14 cellular contexts compared by ENCODE assay signal in the genomic region with DNA sequence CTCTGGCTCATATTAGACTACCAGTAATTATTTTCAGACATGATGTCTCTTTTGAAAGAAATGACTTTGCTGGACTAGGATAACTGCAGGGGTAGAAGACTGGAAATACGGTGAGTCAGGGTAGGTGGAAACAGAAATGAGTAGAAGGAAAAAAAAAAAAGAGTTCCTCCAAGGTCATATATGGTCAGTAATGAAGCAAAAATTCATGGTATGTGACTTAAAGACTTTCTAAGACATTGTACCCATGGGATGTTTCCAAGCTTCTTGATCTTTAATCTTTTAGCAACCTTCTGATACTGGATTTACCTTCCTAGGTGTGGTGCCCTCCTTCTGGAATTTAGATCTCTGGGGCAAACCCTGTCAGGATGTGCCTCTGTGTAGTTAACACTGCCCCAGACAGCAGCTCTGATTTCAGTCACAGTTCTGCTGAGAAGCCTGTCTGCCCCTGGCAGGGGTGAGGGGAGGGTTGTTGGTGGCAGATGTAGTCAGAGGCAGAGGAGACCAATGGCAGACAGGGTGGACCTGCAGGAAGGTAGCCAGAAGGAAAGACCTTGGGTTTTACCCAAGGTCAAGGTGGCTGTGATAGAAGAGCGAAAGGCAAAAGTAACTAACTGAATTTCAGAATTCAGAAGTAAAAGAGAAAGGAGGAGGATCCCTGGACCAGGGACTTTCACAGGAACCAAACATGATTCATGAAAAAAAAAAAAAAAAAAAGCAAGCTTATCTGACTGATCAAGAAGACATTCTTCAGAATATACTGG. TPM values are rescaled to one million over a fixed set of nuclear protein-coding genes. Genes with fewer than 3 reads are reported as not detected.
DNase-seq lines count a peak whose midpoint lies in the region; ATAC-seq and TF ChIP-seq lines count a peak whose summit lies in the region.
"Had no signal": no experiment of that assay in that cellular context is flagged by ENCODE, and none has a peak within 500 bp of the region (broad histone marks: within the 10 kb centered on the region; RNA-seq: fewer than 3 reads in every experiment).

No MANE protein-coding gene starts in this region.

- peaks cover 11% of the 10 kb centered on the region for H3K4me1 Mint-ChIP-seq in stimulated activated naive CD8-positive, alpha-beta T cell treated with anti-CD3 and anti-CD28 coated beads, Interleukin-15, Interleukin-2, amounts not matched to agents 100 ng/mL and 50 ng/mL, for 24 hours (ENCODE audit: low read depth)
- peaks cover 4% of the 10 kb centered on the region for H3K4me1 Mint-ChIP-seq in activated T-helper 17 cell treated with anti-CD3 and anti-CD28 coated beads, Interleukin-2, amount 50 U/mL, for 72 hours

- H3K4me3 ChIP-seq in foreskin fibroblast (ENCODE audit: low read depth in 1 of 2, low read length in 2 of 2): no peak overlapping the region
- H3K4me3 ChIP-seq: K562 had no signal

- peak overlapping the region; percentile 23 for H3K27ac Mint-ChIP-seq in stimulated activated naive CD8-positive, alpha-beta T cell treated with anti-CD3 and anti-CD28 coated beads, Interleukin-15, Interleukin-2, amounts not matched to agents 100 ng/mL and 50 ng/mL, for 24 hours
- no peak overlapping the region for H3K27ac Mint-ChIP-seq in activated T-helper 17 cell treated with anti-CD3 and anti-CD28 coated beads, Interleukin-2, amount 50 U/mL, for 72 hours

- no peak for ATAC-seq in stimulated activated naive CD8-positive, alpha-beta T cell treated with anti-CD3 and anti-CD28 coated beads, Interleukin-15, Interleukin-2, amounts not matched to agents 100 U/mL and 50 U/mL, for 24 hours
- peak; percentile 28 for ATAC-seq in activated T-helper 17 cell treated with anti-CD3 and anti-CD28 coated beads, Interleukin-2, amount 50 U/mL, for 72 hours (replicated peaks)
- no peak for ATAC-seq in GM21423 (IDR thresholded peaks at IDR 0.05; ENCODE audit: unreplicated experiment)
- ATAC-seq: K562, left ventricle myocardium superior had no signal

- H3K27me3 Mint-ChIP-seq in stimulated activated naive CD8-positive, alpha-beta T cell treated with anti-CD3 and anti-CD28 coated beads, Interleukin-15, Interleukin-2, amounts not matched to agents 100 ng/mL and 50 ng/mL, for 24 hours: peaks cover 71% of the 10 kb centered on the region
- H3K27me3 Mint-ChIP-seq in activated T-helper 17 cell treated with anti-CD3 and anti-CD28 coated beads, Interleukin-2, amount 50 U/mL, for 72 hours: peaks cover 39% of the 10 kb centered on the region

- no peaks in the 10 kb centered on the region for H3K9me3 Mint-ChIP-seq in stimulated activated naive CD8-positive, alpha-beta T cell treated with anti-CD3 and anti-CD28 coated beads, Interleukin-15, Interleukin-2, amounts not matched to agents 100 ng/mL and 50 ng/mL, for 24 hours
- H3K9me3 Mint-ChIP-seq in activated T-helper 17 cell treated with anti-CD3 and anti-CD28 coated beads, Interleukin-2, amount 50 U/mL, for 72 hours: no peaks in the 10 kb centered on the region

- no peaks in the 10 kb centered on the region for H3K36me3 Mint-ChIP-seq in stimulated activated naive CD8-positive, alpha-beta T cell treated with anti-CD3 and anti-CD28 coated beads, Interleukin-15, Interleukin-2, amounts not matched to agents 100 ng/mL and 50 ng/mL, for 24 hours (ENCODE audit: low read depth)
- H3K36me3 Mint-ChIP-seq in activated T-helper 17 cell treated with anti-CD3 and anti-CD28 coated beads, Interleukin-2, amount 50 U/mL, for 72 hours (ENCODE audit: low read depth): no peaks in the 10 kb centered on the region

- in situ Hi-C loops in GM13977 (cut with MboI; ENCODE audit: low pct_unique_long_range_greater_than_20kb, low sequenced_read_pairs, unreplicated experiment): loop anchor here (25.0 kb wide), 2 partner anchors 367 to 692 kb away; no protein-coding TSS in a partner anchor

- DNase-seq in stimulated activated naive CD8-positive, alpha-beta T cell treated with anti-CD3 and anti-CD28 coated beads, Interleukin-15, Interleukin-2, amounts not matched to agents 100 U/mL and 50 U/mL, for 24 hours: no peak
- peak; percentile 55 to 79 for DNase-seq in foreskin fibroblast
- no peak for DNase-seq in activated CD8-positive, alpha-beta memory T cell treated with anti-CD3 and anti-CD28 coated beads for 24 hours
- DNase-seq in middle frontal gyrus (ENCODE audit: extremely low spot score, low spot score): no peak
- no peak for DNase-seq in GM13977 (ENCODE audit: low spot score)
- DNase-seq: activated CD8-positive, alpha-beta memory T cell treated with anti-CD3 and anti-CD28 coated beads, Interleukin-2, amount 50 U/mL, for 4 hours; GF-D8; left ventricle myocardium superior; NCI-H2029 treated with DMSO at 0.1 percent for 48 hours; stimulated activated CD4-positive, alpha-beta T cell treated with anti-CD3 and anti-CD28 coated beads, Interleukin-4, amount 100 ng/mL, for 1 hour had no signal

- no peak for TF ChIP-seq CTCF in foreskin fibroblast (IDR thresholded peaks at IDR 0.05; ENCODE audit: low read depth, low read length)
- no peak for TF ChIP-seq CTCF in GM13977 (IDR thresholded peaks at IDR 0.05; ENCODE audit: extremely low read depth, insufficient read depth, missing control alignments)

- H3K4me3 Mint-ChIP-seq in stimulated activated naive CD8-positive, alpha-beta T cell treated with anti-CD3 and anti-CD28 coated beads, Interleukin-15, Interleukin-2, amounts not matched to agents 100 ng/mL and 50 ng/mL, for 24 hours: no peak overlapping the region
- H3K4me3 Mint-ChIP-seq in activated T-helper 17 cell treated with anti-CD3 and anti-CD28 coated beads, Interleukin-2, amount 50 U/mL, for 72 hours: no peak overlapping the region

RNA-seq across cellular contexts. Expression of gene BCL10, which starts 44.1 kb away (rescaled TPM):
- total RNA-seq in activated T-helper 17 cell treated with anti-CD3 and anti-CD28 coated beads, Interleukin-2, amount 50 U/mL, for 72 hours: 10 to 100 TPM; 28.3 to 63.7 TPM

Comparison
In these comparisons a context has a peak if more than half of its experiments do, and no peak if none do; other contexts are left out.
1. DNase-seq: peak in foreskin fibroblast (2 of 2); none in stimulated activated naive CD8-positive, alpha-beta T cell treated with anti-CD3 and anti-CD28 coated beads, Interleukin-15, Interleukin-2, amounts not matched to agents 100 U/mL and 50 U/mL, for 24 hours (single experiment), activated CD8-positive, alpha-beta memory T cell treated with anti-CD3 and anti-CD28 coated beads for 24 hours (single experiment), middle frontal gyrus (single experiment) and GM13977 (single experiment).